Comparison of ENCODE assay signal across 1 cellular context in the genomic region with DNA sequence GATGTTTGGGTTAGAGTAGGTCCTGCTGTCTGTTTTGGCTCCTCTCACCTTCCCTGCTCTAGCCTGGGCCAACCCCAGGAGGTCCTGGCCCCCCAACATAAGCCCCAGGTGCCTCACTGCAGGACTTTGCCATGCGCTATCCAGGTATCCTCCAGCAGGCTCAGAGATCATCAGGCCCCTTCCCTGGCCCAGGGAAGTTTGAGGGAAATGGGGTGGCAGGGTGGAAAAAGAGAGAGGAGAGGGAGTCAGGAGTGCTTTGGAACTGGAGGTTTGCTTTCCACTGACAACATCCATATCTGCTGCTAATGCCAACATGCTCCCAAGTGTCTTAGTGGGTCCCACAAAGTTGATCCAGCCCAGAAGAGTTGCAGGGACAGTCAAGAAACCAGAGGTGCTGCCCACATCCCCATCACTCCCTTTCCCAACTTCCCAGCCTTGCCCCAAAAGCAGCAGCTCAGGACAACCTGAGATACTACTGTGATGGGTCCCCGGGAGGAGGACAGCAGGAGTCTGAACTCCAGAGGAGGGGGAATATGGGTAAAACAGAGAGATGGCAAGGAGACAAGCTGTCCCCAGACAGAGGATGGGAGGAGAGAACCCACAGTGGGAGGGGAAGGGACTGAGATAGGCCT.
TF ChIP-seq lines count a peak whose summit lies in the region.

No MANE protein-coding gene starts in this region.

TF ChIP-seq in HEK293, 187 proteins besides CTCF, POLR2A, EP300 and RAD21:
- TF ChIP-seq ZNF112 (tag by site-specific recombination; IDR thresholded peaks at IDR 0.05) (no peak), ZNF416 (tag by site-specific recombination; IDR thresholded peaks at IDR 0.05) (no peak), ZNF768 (tag by site-specific recombination; IDR thresholded peaks at IDR 0.05) (no peak), ZFP41 (tag by site-specific recombination; IDR thresholded peaks at IDR 0.05; ENCODE audit: borderline replicate concordance) (no peak), ZNF24 (tag by site-specific recombination; IDR thresholded peaks at IDR 0.05) (no peak), ZNF830 (tag by site-specific recombination; IDR thresholded peaks at IDR 0.05; ENCODE audit: low read depth) (no peak), ZNF423 (tag by site-specific recombination; IDR thresholded peaks at IDR 0.05) (no peak), ZSCAN30 (tag by site-specific recombination; IDR thresholded peaks at IDR 0.05) (no peak), ZNF473 (tag by site-specific recombination; IDR thresholded peaks at IDR 0.05) (no peak), ZNF792 (tag by site-specific recombination; IDR thresholded peaks at IDR 0.05) (no peak), ZFP69B (tag by site-specific recombination; IDR thresholded peaks at IDR 0.05) (peak; percentile 60; the same call in 1 of the 2 replicates)
- TF ChIP-seq, protein P1, sequence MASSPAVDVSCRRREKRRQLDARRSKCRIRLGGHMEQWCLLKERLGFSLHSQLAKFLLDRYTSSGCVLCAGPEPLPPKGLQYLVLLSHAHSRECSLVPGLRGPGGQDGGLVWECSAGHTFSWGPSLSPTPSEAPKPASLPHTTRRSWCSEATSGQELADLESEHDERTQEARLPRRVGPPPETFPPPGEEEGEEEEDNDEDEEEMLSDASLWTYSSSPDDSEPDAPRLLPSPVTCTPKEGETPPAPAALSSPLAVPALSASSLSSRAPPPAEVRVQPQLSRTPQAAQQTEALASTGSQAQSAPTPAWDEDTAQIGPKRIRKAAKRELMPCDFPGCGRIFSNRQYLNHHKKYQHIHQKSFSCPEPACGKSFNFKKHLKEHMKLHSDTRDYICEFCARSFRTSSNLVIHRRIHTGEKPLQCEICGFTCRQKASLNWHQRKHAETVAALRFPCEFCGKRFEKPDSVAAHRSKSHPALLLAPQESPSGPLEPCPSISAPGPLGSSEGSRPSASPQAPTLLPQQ (tag by site-specific recombination; IDR thresholded peaks at IDR 0.05) = peak; percentile 60
- TF ChIP-seq, protein P2, sequence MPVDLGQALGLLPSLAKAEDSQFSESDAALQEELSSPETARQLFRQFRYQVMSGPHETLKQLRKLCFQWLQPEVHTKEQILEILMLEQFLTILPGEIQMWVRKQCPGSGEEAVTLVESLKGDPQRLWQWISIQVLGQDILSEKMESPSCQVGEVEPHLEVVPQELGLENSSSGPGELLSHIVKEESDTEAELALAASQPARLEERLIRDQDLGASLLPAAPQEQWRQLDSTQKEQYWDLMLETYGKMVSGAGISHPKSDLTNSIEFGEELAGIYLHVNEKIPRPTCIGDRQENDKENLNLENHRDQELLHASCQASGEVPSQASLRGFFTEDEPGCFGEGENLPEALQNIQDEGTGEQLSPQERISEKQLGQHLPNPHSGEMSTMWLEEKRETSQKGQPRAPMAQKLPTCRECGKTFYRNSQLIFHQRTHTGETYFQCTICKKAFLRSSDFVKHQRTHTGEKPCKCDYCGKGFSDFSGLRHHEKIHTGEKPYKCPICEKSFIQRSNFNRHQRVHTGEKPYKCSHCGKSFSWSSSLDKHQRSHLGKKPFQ (tag by site-specific recombination; IDR thresholded peaks at IDR 0.05) = no peak
